10 cellular contexts compared by ENCODE assay signal in genomic region chr20:44038681-44039123, GRCh38.
DNase-seq lines count a peak whose midpoint lies in the region; ATAC-seq and TF ChIP-seq lines count a peak whose summit lies in the region.
"Had no signal": no experiment of that assay in that cellular context is flagged by ENCODE, and none has a peak within 500 bp of the region (broad histone marks: within the 10 kb centered on the region; RNA-seq: fewer than 3 reads in every experiment).

No MANE protein-coding gene starts in this region.

- no peaks in the 10 kb centered on the region for H3K79me1 ChIP-seq in trophoblast cell (ENCODE audit: low read length)

- CTCF ChIA-PET in activated naive CD4-positive, alpha-beta T cell treated with anti-CD3 and anti-CD28 coated beads for 36 hours (lab: Charles Lee): no interaction called here

- no peaks in the 10 kb centered on the region for H3K79me2 ChIP-seq in trophoblast cell (ENCODE audit: control insufficient read depth, insufficient read depth, low read length, poor library complexity)

- no peak for ATAC-seq in GM21723 (IDR thresholded peaks at IDR 0.05; ENCODE audit: unreplicated experiment)
- ATAC-seq: activated CD8-positive, alpha-beta T cell treated with anti-CD3 and anti-CD28 coated beads for 36 hours had no signal

- H3K36me3 ChIP-seq in trophoblast cell (ENCODE audit: control insufficient read depth in 1 of 2, insufficient read depth in 2 of 2, low read length in 2 of 2): no peaks in the 10 kb centered on the region

- peaks cover 29% of the 10 kb centered on the region for H3K9me3 Mint-ChIP-seq in glutamatergic neuron (ENCODE audit: unreplicated experiment)
- peaks cover 2% of the 10 kb centered on the region for H3K9me3 Mint-ChIP-seq in activated naive CD4-positive, alpha-beta T cell treated with anti-CD3 and anti-CD28 coated beads for 36 hours

- no peak overlapping the region for H4K12ac ChIP-seq in trophoblast cell (ENCODE audit: low read depth, low read length)

- H3K4me2 ChIP-seq in trophoblast cell (ENCODE audit: low read length): no peak overlapping the region

- H3K27ac ChIP-seq in trophoblast cell (ENCODE audit: low read depth, low read length): no peak overlapping the region

- no CpG with 5 or more reads among the region's 15 CpGs for WGBS in trophoblast cell (ENCODE audit: extremely low coverage, insufficient coverage, insufficient read length)

- no peak overlapping the region for H3K4ac ChIP-seq in trophoblast cell (ENCODE audit: low read depth, low read length)

- peaks cover 21% of the 10 kb centered on the region for H3K27me3 Mint-ChIP-seq in glutamatergic neuron (ENCODE audit: unreplicated experiment)
- H3K27me3 Mint-ChIP-seq in activated naive CD4-positive, alpha-beta T cell treated with anti-CD3 and anti-CD28 coated beads for 36 hours (ENCODE audit: low read depth): no peaks in the 10 kb centered on the region

- H2BK5ac ChIP-seq in trophoblast cell (ENCODE audit: low read depth, low read length, poor library complexity): no peak overlapping the region

- H3K4me1 ChIP-seq in trophoblast cell (ENCODE audit: control insufficient read depth in 1 of 2, insufficient read depth in 2 of 2, low read length in 2 of 2): no peaks in the 10 kb centered on the region

- H4K91ac ChIP-seq in trophoblast cell (ENCODE audit: low read depth, low read length): no peak overlapping the region

- H2BK120ac ChIP-seq in trophoblast cell (ENCODE audit: insufficient read depth, low read length, poor library complexity): no peak overlapping the region

- H3K4me1 Mint-ChIP-seq in glutamatergic neuron (ENCODE audit: low read depth, unreplicated experiment): peaks cover 44% of the 10 kb centered on the region
- peaks cover 9% of the 10 kb centered on the region for H3K4me1 Mint-ChIP-seq in activated naive CD4-positive, alpha-beta T cell treated with anti-CD3 and anti-CD28 coated beads for 36 hours (ENCODE audit: low read depth)

- H3K36me3 Mint-ChIP-seq in glutamatergic neuron (ENCODE audit: unreplicated experiment): peaks cover 7% of the 10 kb centered on the region
- no peaks in the 10 kb centered on the region for H3K36me3 Mint-ChIP-seq in activated naive CD4-positive, alpha-beta T cell treated with anti-CD3 and anti-CD28 coated beads for 36 hours (ENCODE audit: low read depth)

- H2BK12ac ChIP-seq in trophoblast cell (ENCODE audit: low read length): no peak overlapping the region

- H2AK5ac ChIP-seq in trophoblast cell (ENCODE audit: low read length): no peak overlapping the region

- no peak overlapping the region for H3K4me3 ChIP-seq in trophoblast cell (ENCODE audit: low read depth, low read length)

- TF ChIP-seq CTCF in glutamatergic neuron (IDR thresholded peaks at IDR 0.05; ENCODE audit: partially characterized antibody, unreplicated experiment): no peak

- no peak overlapping the region for H3K9ac ChIP-seq in trophoblast cell (ENCODE audit: low read length)

- no peak overlapping the region for H3K23ac ChIP-seq in trophoblast cell (ENCODE audit: low read length)

- no peak overlapping the region for H3K14ac ChIP-seq in trophoblast cell (ENCODE audit: low read length)

- H3K9me3 ChIP-seq in trophoblast cell (ENCODE audit: insufficient read depth, low read depth, low read length): peaks cover 2% of the 10 kb centered on the region

- intact Hi-C loops in activated naive CD4-positive, alpha-beta T cell treated with anti-CD3 and anti-CD28 coated beads for 36 hours (cut with micrococcal nuclease): no loop called here

- no peaks in the 10 kb centered on the region for H3K27me3 ChIP-seq in trophoblast cell (ENCODE audit: insufficient read depth, low read length)

- no peak overlapping the region for H4K8ac ChIP-seq in trophoblast cell (ENCODE audit: low read depth, low read length)

- H3K27ac Mint-ChIP-seq in glutamatergic neuron (ENCODE audit: unreplicated experiment): peak overlapping the region; percentile 98
- H3K27ac Mint-ChIP-seq in activated naive CD4-positive, alpha-beta T cell treated with anti-CD3 and anti-CD28 coated beads for 36 hours: no peak overlapping the region
- H3K27ac Mint-ChIP-seq: activated CD8-positive, alpha-beta T cell treated with anti-CD3 and anti-CD28 coated beads for 36 hours had no signal

- peak overlapping the region; percentile 72 for H3K4me3 Mint-ChIP-seq in glutamatergic neuron (ENCODE audit: unreplicated experiment)
- H3K4me3 Mint-ChIP-seq in activated naive CD4-positive, alpha-beta T cell treated with anti-CD3 and anti-CD28 coated beads for 36 hours: no peak overlapping the region
- H3K4me3 Mint-ChIP-seq: activated CD8-positive, alpha-beta T cell treated with anti-CD3 and anti-CD28 coated beads for 36 hours had no signal

- H3K18ac ChIP-seq in trophoblast cell (ENCODE audit: low read length): no peak overlapping the region

- H2AFZ ChIP-seq in trophoblast cell (ENCODE audit: insufficient read depth, low read length, poor library complexity): no peak overlapping the region

- DNase-seq in NCI-H748 (lab: John Stamatoyannopoulos, UW; ENCODE audit: unreplicated experiment) (peak; percentile 46), NCI-H748 treated with DMSO at 0.1 percent for 48 hours (lab: John Stamatoyannopoulos, UW) (no peak), NCI-H510A (lab: John Stamatoyannopoulos, UW) (peak; percentile 53), glutamatergic neuron (peak; percentile 88), trophoblast cell (no peak)
- peak; percentile 14 for DNase-seq in stimulated activated CD8-positive, alpha-beta memory T cell treated with anti-CD3 and anti-CD28 coated beads, Interleukin-4, amount 100 ng/mL, for 48 hours
- no peak for DNase-seq in activated naive CD4-positive, alpha-beta T cell treated with anti-CD3 and anti-CD28 coated beads for 36 hours
- DNase-seq: 8988T; activated CD8-positive, alpha-beta T cell treated with anti-CD3 and anti-CD28 coated beads for 36 hours had no signal

Comparison
In these comparisons a context has a peak if more than half of its experiments do, and no peak if none do; other contexts are left out.
1. DNase-seq: peak in NCI-H748 (single experiment), NCI-H510A (single experiment), glutamatergic neuron (single experiment) and stimulated activated CD8-positive, alpha-beta memory T cell treated with anti-CD3 and anti-CD28 coated beads, Interleukin-4, amount 100 ng/mL, for 48 hours (single experiment); none in NCI-H748 treated with DMSO at 0.1 percent for 48 hours (single experiment), activated naive CD4-positive, alpha-beta T cell treated with anti-CD3 and anti-CD28 coated beads for 36 hours (single experiment) and trophoblast cell (0 of 2).